In the genomic region with DNA sequence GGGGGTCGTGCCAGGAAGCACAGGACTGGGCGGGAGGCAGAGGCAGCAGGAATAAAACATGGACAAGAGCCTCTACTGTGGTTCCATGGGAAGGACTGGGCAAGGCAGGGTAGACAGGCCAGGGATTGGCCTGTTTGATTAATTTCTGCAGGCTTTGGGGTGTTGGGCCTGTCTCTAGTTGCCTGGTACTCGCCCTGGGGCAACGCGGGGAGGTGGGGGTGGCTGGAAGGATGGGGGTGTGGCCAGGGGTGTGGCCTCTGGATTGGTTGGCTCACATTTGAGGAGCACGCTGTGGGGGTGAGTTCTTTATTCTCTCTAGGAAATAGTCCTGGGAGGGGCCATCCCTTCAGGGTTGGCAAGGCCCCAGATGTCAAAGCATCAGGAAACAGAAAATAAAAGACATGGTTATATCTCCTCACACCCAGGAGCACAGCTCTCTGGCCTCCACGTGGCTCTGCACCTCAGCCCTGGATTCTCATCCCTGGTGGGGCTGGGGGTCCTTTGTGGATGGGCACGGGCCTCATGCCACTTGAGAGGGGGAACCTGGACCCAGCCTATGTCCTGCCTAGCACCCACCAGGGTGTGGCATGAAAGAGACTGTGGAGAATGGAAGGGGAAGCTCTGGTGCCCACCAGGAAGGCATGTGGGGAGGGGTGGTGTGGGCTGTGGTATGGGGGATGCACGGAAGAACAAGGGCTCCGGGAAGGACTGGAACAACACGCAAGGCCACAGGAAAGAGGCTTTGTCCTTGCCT, we compare ENCODE assay signal across 23 cellular contexts.
DNase-seq lines count a peak whose midpoint lies in the region; ATAC-seq, FAIRE-seq and TF ChIP-seq lines count a peak whose summit lies in the region.
"Had no signal": no experiment of that assay in that cellular context is flagged by ENCODE, and none has a peak within 500 bp of the region (broad histone marks: within the 10 kb centered on the region; RNA-seq: fewer than 3 reads in every experiment).

No MANE protein-coding gene starts in this region.

- no peak for FAIRE-seq in bronchial epithelial cell (lab: Jason Lieb, UNC)
- FAIRE-seq: H54, islet of Langerhans, RCC 7860 had no signal

- no peaks in the 10 kb centered on the region for H3K4me1 ChIP-seq in testis
- H3K4me1 ChIP-seq: stomach had no signal

- H3K27me3 ChIP-seq in bronchial epithelial cell (ENCODE audit: control insufficient read depth, insufficient read depth, low read length) (no peaks in the 10 kb centered on the region), testis (no peaks in the 10 kb centered on the region)

- intact Hi-C loops in testis (cut with DNase I; ENCODE audit: low total_unique reads), result loop anchor here (10.0 kb wide), 1 partner anchor 379 kb away; no protein-coding TSS in a partner anchor

- ATAC-seq in GM21529 (IDR thresholded peaks at IDR 0.05; ENCODE audit: unreplicated experiment), result no peak
- ATAC-seq: SK-N-SH treated with all-trans-retinoic acid at 6 μM for 48 hours had no signal

- H3K36me3 ChIP-seq in bronchial epithelial cell (ENCODE audit: control insufficient read depth, insufficient read depth, low read length) (no peaks in the 10 kb centered on the region), testis (ENCODE audit: low read depth, missing control alignments) (no peaks in the 10 kb centered on the region)
- H3K36me3 ChIP-seq: stomach, transverse colon had no signal

- DNase-seq in activated effector memory CD4-positive, alpha-beta T cell treated with anti-CD3 and anti-CD28 coated beads, Interleukin-2, amount 50 U/mL, for 16 hours, result peak; percentile 52
- no peak for DNase-seq in activated effector memory CD4-positive, alpha-beta T cell treated with Interleukin-2 at 50 U/mL for 16 hours
- DNase-seq in bronchial epithelial cell (ENCODE audit: low read depth) (peak; percentile 44), islet precursor cell (peak; percentile 25), testis (peak; percentile 8), EL (no peak), UCSD-AML1 (lab: John Stamatoyannopoulos, UW; ENCODE audit: unreplicated experiment) (no peak)
- DNase-seq: activated CD4-positive, alpha-beta T cell treated with anti-CD3 and anti-CD28 coated beads, Interleukin-2, amount 50 U/mL, for 48 hours; activated naive CD4-positive, alpha-beta T cell treated with Interleukin-2 at 50 U/mL for 16 hours; activated T-cell treated with anti-CD3 and anti-CD28 coated beads, Interleukin-2, amount 50 U/mL, for 24 hours; foreskin melanocyte; KBM-7; NCI-H146; NCI-H526; stomach; transverse colon had no signal

- H3K4me3 ChIP-seq in bronchial epithelial cell (ENCODE audit: low read depth, low read length) (no peak overlapping the region), testis (no peak overlapping the region)
- H3K4me3 ChIP-seq: hepatocyte, lung, stomach, transverse colon had no signal

- no peak overlapping the region for H3K27ac ChIP-seq in testis
- H3K27ac ChIP-seq: hepatocyte, stomach, transverse colon had no signal

- no peak for TF ChIP-seq POLR2A in testis (IDR thresholded peaks at IDR 0.05)

- H3K9me3 ChIP-seq in testis, result no peaks in the 10 kb centered on the region
- H3K9me3 ChIP-seq: transverse colon had no signal

- 81 to 88% methylated on average over 10 to 11 of the region's 11 CpGs for WGBS in testis, 2 donors

- no peak for TF ChIP-seq CTCF in bronchial epithelial cell (IDR thresholded peaks at IDR 0.05; ENCODE audit: insufficient read depth, low read length, severe bottlenecking)
- TF ChIP-seq CTCF in testis (IDR thresholded peaks at IDR 0.05), result no peak

Comparison
In these comparisons a context has a peak if more than half of its experiments do, and no peak if none do; other contexts are left out.
1. DNase-seq: peak in activated effector memory CD4-positive, alpha-beta T cell treated with anti-CD3 and anti-CD28 coated beads, Interleukin-2, amount 50 U/mL, for 16 hours (single experiment), bronchial epithelial cell (single experiment), islet precursor cell (single experiment) and testis (single experiment); none in activated effector memory CD4-positive, alpha-beta T cell treated with Interleukin-2 at 50 U/mL for 16 hours (single experiment), EL (single experiment) and UCSD-AML1 (single experiment).